38 cellular contexts compared by ENCODE assay signal in genomic region chr11:123920943-123921342, GRCh38. TPM values are rescaled to one million over a fixed set of nuclear protein-coding genes. Genes with fewer than 3 reads are reported as not detected.
"Had no signal": no experiment of that assay in that cellular context is flagged by ENCODE, and none has a peak within 500 bp of the region (broad histone marks: within the 10 kb centered on the region; RNA-seq: fewer than 3 reads in every experiment).

No MANE protein-coding gene starts in this region.

- H3K27ac ChIP-seq: KMS-11 had no signal

- H3K9me3 ChIP-seq: MG63 had no signal

- H3K4me2 ChIP-seq: KMS-11 had no signal

- H3K36me3 ChIP-seq: MG63 had no signal

- H3K27me3 ChIP-seq: MG63 had no signal

- H3K9ac ChIP-seq: KMS-11 had no signal

- H3K4me3 ChIP-seq: MG63 had no signal

- DNase-seq: Karpas-422, Kasumi-1, MG63, MM.1S, MV-4-11, NCI-H1048, NCI-H1092, NCI-H1092 treated with DMSO at 0.1 percent for 48 hours, NCI-H1105, NCI-H1105 treated with DMSO at 0.1 percent for 48 hours, NCI-H1417, NCI-H1417 treated with DMSO at 0.1 percent for 48 hours, NCI-H1436, NCI-H1436 treated with DMSO at 0.1 percent for 48 hours, NCI-H146, NCI-H1694, NCI-H1694 treated with DMSO at 0.1 percent for 48 hours, NCI-H187, NCI-H187 treated with DMSO at 0.1 percent for 48 hours, NCI-H1930, NCI-H2029, NCI-H2029 treated with DMSO at 0.1 percent for 48 hours, NCI-H2081, NCI-H2081 treated with DMSO at 0.1 percent for 48 hours, NCI-H2107, NCI-H2171, NCI-H2171 treated with DMSO at 0.1 percent for 48 hours, NCI-H2227 treated with DMSO at 0.1 percent for 48 hours, NCI-H226, NCI-H345, NCI-H446, NCI-H446 treated with DMSO at 0.1 percent for 48 hours, NCI-H510A had no signal

RNA-seq across cellular contexts. Expression of gene OR4D5, which starts 18.5 kb away (rescaled TPM):
- total RNA-seq: LHCN-M2, M059J, MCF 10A, NCI-H460 had no signal

RNA-seq across cellular contexts. Expression of gene OR8D4, which starts 19.0 kb away (rescaled TPM):
- total RNA-seq: LHCN-M2, M059J, MCF 10A, NCI-H460 had no signal

RNA-seq across cellular contexts. Expression of gene OR6T1, which starts 22.7 kb away (rescaled TPM):
- total RNA-seq: LHCN-M2, M059J, MCF 10A, NCI-H460 had no signal

RNA-seq across cellular contexts. Expression of gene TMEM225, which starts 35.5 kb away (rescaled TPM):
- total RNA-seq: LHCN-M2, M059J, MCF 10A, NCI-H460 had no signal

RNA-seq across cellular contexts. Expression of gene OR10S1, which starts 56.6 kb away (rescaled TPM):
- total RNA-seq: LHCN-M2, M059J, NCI-H460 had no signal
